20 cellular contexts compared by ENCODE assay signal in genomic region chr7:7104971-7105370, GRCh38.
DNase-seq lines count a peak whose midpoint lies in the region; ATAC-seq, FAIRE-seq and TF ChIP-seq lines count a peak whose summit lies in the region.
"Had no signal": no experiment of that assay in that cellular context is flagged by ENCODE, and none has a peak within 500 bp of the region (broad histone marks: within the 10 kb centered on the region; RNA-seq: fewer than 3 reads in every experiment).

No MANE protein-coding gene starts in this region.

- no peak overlapping the region for H2BK5ac ChIP-seq in H9 (ENCODE audit: insufficient read length, low read length)

- H2BK120ac ChIP-seq in H9 (ENCODE audit: low read depth, low read length, poor library complexity, severe bottlenecking) = no peak overlapping the region

- CTCF ChIA-PET in K562 (lab: Yijun Ruan, JAX; ENCODE audit: low intra/inter-chr PET ratio) = no interaction called here

- no peak for TF ChIP-seq CTCF in H9 (conservative IDR thresholded peaks at IDR 0.05)
- no peak for TF ChIP-seq CTCF in K562 (IDR thresholded peaks at IDR 0.05 in 2 of 3, conservative IDR thresholded peaks at IDR 0.05 in 1 of 3; ENCODE audit: insufficient read depth in 2 of 3, low read depth in 1 of 3, low read length in 3 of 3)

- H3K14ac ChIP-seq in H9 (ENCODE audit: insufficient read depth, low read length) = no peak overlapping the region

- no peak overlapping the region for H3K18ac ChIP-seq in H9 (ENCODE audit: insufficient read length, low read depth, low read length)

- no peak overlapping the region for H2BK20ac ChIP-seq in H9 (ENCODE audit: low read depth, low read length, poor library complexity, severe bottlenecking)

- H3K4me3 ChIP-seq in K562 = no peak overlapping the region
- H3K4me3 ChIP-seq: BLaER1 treated with 17β-estradiol and CSF1 and Interleukin-3, amounts not matched to agents 10 nM and 100 nM had no signal

- no peak for TF ChIP-seq POLR2A in K562 (conservative IDR thresholded peaks at IDR 0.05)

- DNase-seq in T-helper 2 cell treated with Interferon-gamma antibody and Interleukin-4, amounts not matched to agents 5 μg/mL and 100 μg/mL, for 36 hours (ENCODE audit: low spot score) = no peak
- DNase-seq in T-helper 2 cell (no peak), H9 (no peak), K562 (ENCODE audit: extremely low read depth in 1 of 4, low spot score in 3 of 4) (peak in 2 of 4 experiments; percentile 41 to 74), NCI-H146 (lab: John Stamatoyannopoulos, UW) (no peak), activated gamma-delta T cell treated with Interleukin-2 at 50 U/mL for 16 hours (no peak)
- DNase-seq in naive thymus-derived CD8-positive, alpha-beta T cell = no peak
- DNase-seq: Caco-2, DMS53, NCI-H1092 treated with DMSO at 0.1 percent for 48 hours, NCI-H187, NCI-H774, SHP77 had no signal

- no peaks in the 10 kb centered on the region for H3K9me1 ChIP-seq in K562 (ENCODE audit: control insufficient read depth, insufficient read depth, low read length)

- H2AFZ ChIP-seq in H9 (ENCODE audit: low read length) (no peak overlapping the region), K562 (ENCODE audit: low read depth, low read length) (peak overlapping the region; percentile 95)

- peak; percentile 40 for ATAC-seq in K562
- no peak for ATAC-seq in naive thymus-derived CD8-positive, alpha-beta T cell
- ATAC-seq in GM21447 (IDR thresholded peaks at IDR 0.05; ENCODE audit: unreplicated experiment) = no peak
- ATAC-seq: Panc1, SK-N-SH treated with all-trans-retinoic acid at 6 μM for 48 hours had no signal

- H3K36me3 Mint-ChIP-seq in T-helper 2 cell treated with Interferon-gamma antibody and Interleukin-4, amounts not matched to agents 5 μg/mL and 100 μg/mL, for 36 hours (ENCODE audit: low read depth) = peaks cover 3% of the 10 kb centered on the region
- H3K36me3 Mint-ChIP-seq in H9 (ENCODE audit: insufficient read depth in 1 of 3, low read depth in 3 of 3) = peaks cover 11 to 19% (median 11%) of the 10 kb centered on the region in 3 experiments
- H3K36me3 Mint-ChIP-seq in naive thymus-derived CD8-positive, alpha-beta T cell = peaks cover 0 to 14% (median 0%) of the 10 kb centered on the region in 3 donors

- no peak overlapping the region for H4K91ac ChIP-seq in H9 (ENCODE audit: insufficient read length, low read depth, low read length)

- H3K79me1 ChIP-seq in H9 (ENCODE audit: insufficient read depth, low read depth, low read length, poor library complexity, severe bottlenecking) = no peaks in the 10 kb centered on the region

- H3K27ac Mint-ChIP-seq in T-helper 2 cell treated with Interferon-gamma antibody and Interleukin-4, amounts not matched to agents 5 μg/mL and 100 μg/mL, for 36 hours = no peak overlapping the region
- H3K27ac Mint-ChIP-seq in H9 = peak overlapping the region in 2 of 3 experiments; percentile 65 to 77; a peak in 2 of 7 replicates
- H3K27ac Mint-ChIP-seq in naive thymus-derived CD8-positive, alpha-beta T cell = peak overlapping the region in 9 of 10 donors; percentile 66 to 87 (median 81)

- peaks cover 8% of the 10 kb centered on the region for H3K9me3 Mint-ChIP-seq in T-helper 2 cell treated with Interferon-gamma antibody and Interleukin-4, amounts not matched to agents 5 μg/mL and 100 μg/mL, for 36 hours
- peaks cover 15 to 16% of the 10 kb centered on the region in 2 experiments for H3K9me3 Mint-ChIP-seq in H9
- peaks cover 0 to 15% (median 3%) of the 10 kb centered on the region in 9 donors for H3K9me3 Mint-ChIP-seq in naive thymus-derived CD8-positive, alpha-beta T cell

- no peak overlapping the region for H4K5ac ChIP-seq in H9 (ENCODE audit: insufficient read length, low read depth, low read length)

- H4K8ac ChIP-seq in H9 (replicated peaks; ENCODE audit: insufficient read length, low read depth, low read length) = no peak overlapping the region

- H3K4me1 Mint-ChIP-seq in T-helper 2 cell treated with Interferon-gamma antibody and Interleukin-4, amounts not matched to agents 5 μg/mL and 100 μg/mL, for 36 hours (ENCODE audit: low read depth) = peaks cover 20% of the 10 kb centered on the region
- H3K4me1 Mint-ChIP-seq in H9 = peaks cover 50% of the 10 kb centered on the region in 2 experiments
- H3K4me1 Mint-ChIP-seq in naive thymus-derived CD8-positive, alpha-beta T cell = peaks cover 5 to 31% (median 25%) of the 10 kb centered on the region in 4 donors

- H3K27ac ChIP-seq in H9 (ENCODE audit: insufficient read length, low read depth, low read length) = no peak overlapping the region
- H3K27ac ChIP-seq in K562 (ENCODE audit: extremely low read depth, low read depth, low read length) = peak overlapping the region; percentile 72
- H3K27ac ChIP-seq: 22Rv1; BLaER1 treated with 17β-estradiol and CSF1 and Interleukin-3, amounts not matched to agents 10 nM and 100 nM had no signal

- H3K79me2 ChIP-seq in H9 (ENCODE audit: insufficient read depth, low read length) (no peaks in the 10 kb centered on the region), K562 (ENCODE audit: control insufficient read depth, insufficient read depth, low read length) (peaks cover 7% of the 10 kb centered on the region; the same call in 2 of the 3 replicates)

- no TSS peak for BruUV-seq in K562 (replicated peaks; lab: Mats Ljungman, UMichigan)

- H2AK5ac ChIP-seq in H9 (ENCODE audit: insufficient read length, low read length) = no peak overlapping the region

- no peak for FAIRE-seq in K562 (lab: Jason Lieb, UNC)
- FAIRE-seq: GM12891, HTR-8/SVneo had no signal

- intact Hi-C loops in K562 (cut with micrococcal nuclease) = loop anchor here (1.0 to 10.0 kb wide), 7 partner anchors 77 to 1192 kb away; partner anchors contain the start of gene C1GALT1

- H3K23me2 ChIP-seq in H9 (ENCODE audit: insufficient read length, low read depth, low read length, poor library complexity, severe bottlenecking) = no peaks in the 10 kb centered on the region

- no peak overlapping the region for H3T11ph ChIP-seq in H9 (ENCODE audit: low read length)

- peak overlapping the region; percentile 29 for H3K4me3 Mint-ChIP-seq in T-helper 2 cell treated with Interferon-gamma antibody and Interleukin-4, amounts not matched to agents 5 μg/mL and 100 μg/mL, for 36 hours
- no peak overlapping the region for H3K4me3 Mint-ChIP-seq in H9
- H3K4me3 Mint-ChIP-seq in naive thymus-derived CD8-positive, alpha-beta T cell = peak overlapping the region in 7 of 10 donors; percentile 12 to 59 (median 40)

- no peaks in the 10 kb centered on the region for H4K20me1 ChIP-seq in H9 (ENCODE audit: control insufficient read depth, insufficient read depth, insufficient read length)
- H4K20me1 ChIP-seq in K562 (replicated peaks; ENCODE audit: control insufficient read depth, insufficient read depth, low read length) = 0 out of 2 replicates have a peak, but pooled peaks cover 3% of the 10 kb centered on the region
- H4K20me1 ChIP-seq: BLaER1 treated with 17β-estradiol and CSF1 and Interleukin-3, amounts not matched to agents 10 nM and 100 nM had no signal

- no peak for TF ChIP-seq EP300 in K562 (IDR thresholded peaks at IDR 0.05; ENCODE audit: low read length)

- H3K56ac ChIP-seq in H9 (ENCODE audit: insufficient read length, low read depth, low read length) = no peak overlapping the region

- H3K4me2 ChIP-seq in H9 (ENCODE audit: insufficient read depth, insufficient read length, low read length) (no peak overlapping the region), K562 (ENCODE audit: insufficient read depth, low read length) (peak overlapping the region; percentile 71)
- H3K4me2 ChIP-seq: BLaER1 treated with 17β-estradiol and CSF1 and Interleukin-3, amounts not matched to agents 10 nM and 100 nM had no signal

- H2BK15ac ChIP-seq in H9 (ENCODE audit: low read depth, low read length) = no peak overlapping the region

- no peak for TF ChIP-seq RAD21 in K562 (CRISPR knock-in tag; conservative IDR thresholded peaks at IDR 0.05 in 1 of 2, IDR thresholded peaks at IDR 0.05 in 1 of 2)

- WGBS in H9 (ENCODE audit: extremely low coverage, insufficient read length, low lambda C conversion rate) = no CpG with 5 or more reads among the region's 5 CpGs
- WGBS in K562 (ENCODE audit: insufficient coverage, low coverage, missing lambda C conversion rate) = 6% methylated on average over 5 of the region's 5 CpGs

- POLR2A ChIA-PET in K562 (lab: Yijun Ruan, JAX) = interaction anchor here (0.8 to 1.7 kb wide), 7 partner anchors 10 to 1191 kb away, joined by 3 to 11 read pairs (median 4); partner anchors contain the start of gene C1GALT1
- POLR2A ChIA-PET in naive thymus-derived CD8-positive, alpha-beta T cell (lab: Charles Lee) = interaction anchor here (1.2 to 6.7 kb wide), 6 partner anchors 47 to 320 kb away, joined by 3 to 77 read pairs (median 6); partner anchors contain the start of gene C1GALT1

- peaks cover 5% of the 10 kb centered on the region for H3K9me3 ChIP-seq in H9 (ENCODE audit: control insufficient read depth, low read depth, low read length)
- H3K9me3 ChIP-seq in K562 (replicated peaks; ENCODE audit: control insufficient read depth, insufficient read depth, low read depth, low read length) = no peaks in the 10 kb centered on the region; the same call in 1 of the 2 replicates
- H3K9me3 ChIP-seq: Caco-2 had no signal

- H3K36me3 ChIP-seq in K562 (ENCODE audit: control insufficient read depth, insufficient read depth, low read length) = no peaks in the 10 kb centered on the region; the same call in 2 of the 3 replicates
- H3K36me3 ChIP-seq: BLaER1 treated with 17β-estradiol and CSF1 and Interleukin-3, amounts not matched to agents 10 nM and 100 nM had no signal

- no peak overlapping the region for H3K23ac ChIP-seq in H9 (ENCODE audit: insufficient read length, low read depth, low read length)

- H2BK12ac ChIP-seq in H9 (ENCODE audit: insufficient read length, low read depth, low read length) = no peak overlapping the region

- H3K4me1 ChIP-seq in H9 (ENCODE audit: insufficient read depth, low read length) (peaks cover 3% of the 10 kb centered on the region), K562 (replicated peaks in 1 of 2; ENCODE audit: control insufficient read depth in 2 of 2, insufficient read depth in 2 of 2, low read length in 2 of 2) (peaks cover 21 to 29% of the 10 kb centered on the region in 2 experiments; a peak in 4 of 5 replicates)

- H3K27me3 Mint-ChIP-seq in T-helper 2 cell treated with Interferon-gamma antibody and Interleukin-4, amounts not matched to agents 5 μg/mL and 100 μg/mL, for 36 hours (ENCODE audit: low read depth) = peaks cover 5% of the 10 kb centered on the region
- no peaks in the 10 kb centered on the region; the same call in 1 of the 2 replicates for H3K27me3 Mint-ChIP-seq in H9 (ENCODE audit: low read depth)
- H3K27me3 Mint-ChIP-seq in naive thymus-derived CD8-positive, alpha-beta T cell = no peaks in the 10 kb centered on the region

- no peak overlapping the region for H3K4ac ChIP-seq in H9 (ENCODE audit: low read depth, low read length)

- H3K9ac ChIP-seq in H9 (ENCODE audit: extremely low read depth, insufficient read length, low read length) = no peak overlapping the region
- peak overlapping the region in 1 of 2 experiments; percentile 61; a peak in 3 of 4 replicates for H3K9ac ChIP-seq in K562 (ENCODE audit: insufficient read depth in 1 of 2, low read depth in 2 of 2, low read length in 2 of 2)
- H3K9ac ChIP-seq: BLaER1 treated with 17β-estradiol and CSF1 and Interleukin-3, amounts not matched to agents 10 nM and 100 nM had no signal

- in situ Hi-C loops in K562 (cut with MboI) = loop anchor here (5.0 to 10.0 kb wide), 3 partner anchors 138 to 1190 kb away; partner anchors contain the start of gene COL28A1

- H3K27me3 ChIP-seq in H9 (ENCODE audit: insufficient read depth, low read length) = no peaks in the 10 kb centered on the region
- H3K27me3 ChIP-seq in K562 (ENCODE audit: control insufficient read depth in 2 of 2, insufficient read depth in 2 of 2, low read length in 2 of 2) = no peaks in the 10 kb centered on the region
- H3K27me3 ChIP-seq: BLaER1 treated with 17β-estradiol and CSF1 and Interleukin-3, amounts not matched to agents 10 nM and 100 nM had no signal

Comparison
In these comparisons a context has a peak if more than half of its experiments do, and no peak if none do; other contexts are left out.
1. H3K4me3 Mint-ChIP-seq: peak in T-helper 2 cell treated with Interferon-gamma antibody and Interleukin-4, amounts not matched to agents 5 μg/mL and 100 μg/mL, for 36 hours (single experiment) and naive thymus-derived CD8-positive, alpha-beta T cell (7 of 10); none in H9 (0 of 2).